33 cellular contexts compared by ENCODE assay signal in genomic region chr22:29485448-29485847, GRCh38. TPM values are rescaled to one million over a fixed set of nuclear protein-coding genes. Genes with fewer than 3 reads are reported as not detected.
"Had no signal": no experiment of that assay in that cellular context is flagged by ENCODE, and none has a peak within 500 bp of the region (broad histone marks: within the 10 kb centered on the region; RNA-seq: fewer than 3 reads in every experiment).

No MANE protein-coding gene starts in this region.

- H3K4me3 Mint-ChIP-seq: activated B cell treated with CpG ODN at 0.5 μM for 24 hours; activated CD4-positive, alpha-beta memory T cell treated with anti-CD3 and anti-CD28 coated beads, Interleukin-2, amount 10 ng/mL, durations not matched to agents 7 days and 5 days; activated CD4-positive, alpha-beta T cell treated with anti-CD3 and anti-CD28 coated beads, Interleukin-2, amount 10 ng/mL, durations not matched to agents 7 days and 5 days; activated CD8-positive, alpha-beta memory T cell treated with anti-CD3 and anti-CD28 coated beads, Interleukin-2, amount 10 ng/mL, durations not matched to agents 7 days and 5 days; activated CD8-positive, alpha-beta T cell treated with anti-CD3 and anti-CD28 coated beads, Interleukin-2, amount 10 ng/mL, durations not matched to agents 7 days and 5 days; activated naive CD4-positive, alpha-beta T cell treated with anti-CD3 and anti-CD28 coated beads, Interleukin-2, amount 10 ng/mL, durations not matched to agents 7 days and 5 days; activated naive CD4-positive, alpha-beta T cell treated with anti-CD3 and anti-CD28 coated beads, Interleukin-2, amount 50 U/mL, for 24 hours; activated naive CD8-positive, alpha-beta T cell; activated T-cell treated with anti-CD3 and anti-CD28 coated beads, Interleukin-2, amount 50 U/mL, for 24 hours; brain; central memory CD8-positive, alpha-beta T cell; T-cell; T-helper 17 cell had no signal

- ATAC-seq: activated CD8-positive, alpha-beta memory T cell treated with anti-CD3 and anti-CD28 coated beads, Interleukin-2, amount 10 ng/mL, durations not matched to agents 7 days and 5 days; activated CD8-positive, alpha-beta T cell treated with anti-CD3 and anti-CD28 coated beads, Interleukin-2, amount 10 ng/mL, durations not matched to agents 7 days and 5 days; T-cell; T-helper 17 cell had no signal

- H3K36me3 Mint-ChIP-seq: activated CD8-positive, alpha-beta memory T cell treated with anti-CD3 and anti-CD28 coated beads, Interleukin-2, amount 10 ng/mL, durations not matched to agents 7 days and 5 days; T-cell had no signal

- H3K4me1 Mint-ChIP-seq: central memory CD8-positive, alpha-beta T cell had no signal

- H3K9me3 Mint-ChIP-seq: activated B cell treated with CpG ODN at 0.5 μM for 24 hours; activated CD4-positive, alpha-beta T cell treated with anti-CD3 and anti-CD28 coated beads, Interleukin-2, amount 10 ng/mL, durations not matched to agents 7 days and 5 days; activated naive CD4-positive, alpha-beta T cell treated with anti-CD3 and anti-CD28 coated beads, Interleukin-2, amount 10 ng/mL, durations not matched to agents 7 days and 5 days; activated naive CD4-positive, alpha-beta T cell treated with anti-CD3 and anti-CD28 coated beads, Interleukin-2, amount 50 U/mL, for 24 hours; activated T-cell treated with anti-CD3 and anti-CD28 coated beads, Interleukin-2, amount 50 U/mL, for 24 hours; activated T-helper 2 cell treated with anti-CD3 and anti-CD28 coated beads, Interferon-gamma antibody, Interleukin-2, Interleukin-4, amounts not matched to agents 10 μg/mL and 5 μg/mL and 100 μg/mL, durations not matched to agents 14 hours and 24 hours and 36 hours; central memory CD8-positive, alpha-beta T cell; T-cell had no signal

- H3K27ac Mint-ChIP-seq: activated B cell treated with CpG ODN at 0.5 μM for 24 hours; activated CD4-positive, alpha-beta memory T cell treated with anti-CD3 and anti-CD28 coated beads, Interleukin-2, amount 10 ng/mL, durations not matched to agents 7 days and 5 days; activated CD4-positive, alpha-beta T cell treated with anti-CD3 and anti-CD28 coated beads, Interleukin-2, amount 10 ng/mL, durations not matched to agents 7 days and 5 days; activated CD8-positive, alpha-beta memory T cell treated with anti-CD3 and anti-CD28 coated beads, Interleukin-2, amount 10 ng/mL, durations not matched to agents 7 days and 5 days; activated CD8-positive, alpha-beta T cell treated with anti-CD3 and anti-CD28 coated beads, Interleukin-2, amount 10 ng/mL, durations not matched to agents 7 days and 5 days; activated naive CD4-positive, alpha-beta T cell treated with anti-CD3 and anti-CD28 coated beads, Interleukin-2, amount 10 ng/mL, durations not matched to agents 7 days and 5 days; activated naive CD4-positive, alpha-beta T cell treated with anti-CD3 and anti-CD28 coated beads, Interleukin-2, amount 50 U/mL, for 24 hours; activated naive CD8-positive, alpha-beta T cell; activated T-cell treated with anti-CD3 and anti-CD28 coated beads, Interleukin-2, amount 50 U/mL, for 24 hours; activated T-helper 2 cell treated with anti-CD3 and anti-CD28 coated beads, Interferon-gamma antibody, Interleukin-2, Interleukin-4, amounts not matched to agents 10 μg/mL and 5 μg/mL and 100 μg/mL, durations not matched to agents 14 hours and 24 hours and 36 hours; brain; T-cell; T-helper 17 cell had no signal

- DNase-seq: activated B cell treated with CpG ODN at 0.5 μM for 24 hours; activated CD4-positive, alpha-beta memory T cell treated with anti-CD3 and anti-CD28 coated beads, Interleukin-2, amount 10 ng/mL, durations not matched to agents 7 days and 5 days; activated CD4-positive, alpha-beta T cell treated with anti-CD3 and anti-CD28 coated beads for 48 hours; activated CD4-positive, alpha-beta T cell treated with anti-CD3 and anti-CD28 coated beads, Interleukin-2, amount 10 ng/mL, durations not matched to agents 7 days and 5 days; activated CD4-positive, alpha-beta T cell treated with anti-CD3 and anti-CD28 coated beads, Interleukin-2, amount 50 U/mL, for 48 hours; activated CD4-positive, CD25-positive, alpha-beta regulatory T cell treated with anti-CD3 and anti-CD28 coated beads, Interleukin-2, amount 50 U/mL, for 72 hours; activated CD8-positive, alpha-beta memory T cell treated with anti-CD3 and anti-CD28 coated beads for 24 hours; activated CD8-positive, alpha-beta memory T cell treated with anti-CD3 and anti-CD28 coated beads, Interleukin-2, amount 10 ng/mL, durations not matched to agents 7 days and 5 days; activated CD8-positive, alpha-beta memory T cell treated with anti-CD3 and anti-CD28 coated beads, Interleukin-2, amount 50 U/mL, for 48 hours; activated CD8-positive, alpha-beta T cell treated with anti-CD3 and anti-CD28 coated beads, Interleukin-2, amount 10 ng/mL, durations not matched to agents 7 days and 5 days; activated effector memory CD4-positive, alpha-beta T cell treated with Interleukin-2 at 50 U/mL for 16 hours; activated gamma-delta T cell; activated naive CD4-positive, alpha-beta T cell treated with anti-CD3 and anti-CD28 coated beads, Interleukin-2, amount 10 ng/mL, durations not matched to agents 7 days and 5 days; activated naive CD4-positive, alpha-beta T cell treated with Interleukin-2 at 50 U/mL for 16 hours; activated T-cell treated with anti-CD3 and anti-CD28 coated beads, Interleukin-2, amount 50 U/mL, for 24 hours; activated T-cell treated with anti-CD3 and anti-CD28 coated beads, Interleukin-2, amount 50 U/mL, for 48 hours; amygdala; anterior cingulate cortex; caudate nucleus; cerebellar nuclear complex; T-cell; T-helper 17 cell; T-helper 9 cell had no signal

RNA-seq across cellular contexts. Expression of gene RFPL1, which starts 47.1 kb away (rescaled TPM):
- total RNA-seq: activated B cell treated with CpG ODN at 0.5 μM for 24 hours; activated CD4-positive, alpha-beta memory T cell treated with anti-CD3 and anti-CD28 coated beads, Interleukin-2, amount 10 ng/mL, durations not matched to agents 7 days and 5 days; activated CD4-positive, alpha-beta T cell treated with anti-CD3 and anti-CD28 coated beads, Interleukin-2, amount 10 ng/mL, durations not matched to agents 7 days and 5 days; activated CD8-positive, alpha-beta memory T cell treated with anti-CD3 and anti-CD28 coated beads, Interleukin-2, amount 10 ng/mL, durations not matched to agents 7 days and 5 days; activated CD8-positive, alpha-beta T cell treated with anti-CD3 and anti-CD28 coated beads, Interleukin-2, amount 10 ng/mL, durations not matched to agents 7 days and 5 days; activated T-helper 2 cell treated with anti-CD3 and anti-CD28 coated beads, Interferon-gamma antibody, Interleukin-2, Interleukin-4, amounts not matched to agents 10 μg/mL and 5 μg/mL and 100 μg/mL, durations not matched to agents 14 hours and 24 hours and 36 hours; ascending aorta; bronchial epithelial cell; cardiac muscle cell; chondrocyte; T-helper 1 cell treated with Interleukin-12 subunit alpha and Interleukin-12 subunit beta and Interleukin-4 antibody, amounts not matched to agents 30 ng/mL and 1 ng/mL, for 36 hours; T-helper 17 cell had no signal
